In genomic region chr20:50309280-50309763, GRCh38 we compare ENCODE assay signal across 10 cellular contexts.
DNase-seq lines count a peak whose midpoint lies in the region; ATAC-seq and TF ChIP-seq lines count a peak whose summit lies in the region.
"Had no signal": no experiment of that assay in that cellular context is flagged by ENCODE, and none has a peak within 500 bp of the region (broad histone marks: within the 10 kb centered on the region; RNA-seq: fewer than 3 reads in every experiment).

No MANE protein-coding gene starts in this region.

- intact Hi-C loops in Panc1 (cut with micrococcal nuclease; ENCODE audit: unreplicated experiment), result no loop called here

- H3K9me3 Mint-ChIP-seq in activated naive CD8-positive, alpha-beta T cell treated with anti-CD3 and anti-CD28 coated beads, Interleukin-2, amount 50 U/mL, for 24 hours, result no peaks in the 10 kb centered on the region

- no peak overlapping the region for H2BK120ac ChIP-seq in neuronal stem cell (ENCODE audit: low read depth, low read length)

- H3K4ac ChIP-seq in neuronal stem cell (ENCODE audit: low read length), result no peak overlapping the region

- H3K27me3 ChIP-seq in ACC112 (ENCODE audit: insufficient read depth, low read length), result no peaks in the 10 kb centered on the region
- H3K27me3 ChIP-seq in Panc1 (ENCODE audit: control insufficient read depth, insufficient read depth, low read length), result no peaks in the 10 kb centered on the region
- peaks cover 0 to 14% (median 0%) of the 10 kb centered on the region in 3 experiments for H3K27me3 ChIP-seq in neuronal stem cell (ENCODE audit: control insufficient read depth in 3 of 3, insufficient read depth in 3 of 3, low read depth in 1 of 3, low read length in 3 of 3)

- no peak overlapping the region for H3K14ac ChIP-seq in neuronal stem cell (ENCODE audit: low read length)

- H3K27ac ChIP-seq in ACC112 (ENCODE audit: low read depth, low read length), result peak overlapping the region; percentile 95
- peak overlapping the region; percentile 84 for H3K27ac ChIP-seq in Panc1 (ENCODE audit: low read length)
- peak overlapping the region; percentile 62 for H3K27ac ChIP-seq in epithelial cell of prostate
- H3K27ac ChIP-seq in neuronal stem cell (replicated peaks; ENCODE audit: low read length), result no peak overlapping the region
- H3K27ac ChIP-seq: C4-2B had no signal

- H2BK15ac ChIP-seq in neuronal stem cell (ENCODE audit: low read length), result peak overlapping the region; percentile 98

- no peak for TF ChIP-seq CTCF in Panc1 (IDR thresholded peaks at IDR 0.05)

- H3K79me2 ChIP-seq in ACC112 (ENCODE audit: control insufficient read depth, insufficient read depth, low read length, unreplicated experiment), result no peaks in the 10 kb centered on the region

- H2AFZ ChIP-seq in ACC112 (ENCODE audit: low read length, unreplicated experiment), result no peak overlapping the region
- H2AFZ ChIP-seq in neuronal stem cell (ENCODE audit: low read length), result peak overlapping the region; percentile 91

- no peak overlapping the region for H4K8ac ChIP-seq in neuronal stem cell (ENCODE audit: low read depth, low read length)

- no peaks in the 10 kb centered on the region for H3K4me1 Mint-ChIP-seq in activated naive CD8-positive, alpha-beta T cell treated with anti-CD3 and anti-CD28 coated beads, Interleukin-2, amount 50 U/mL, for 24 hours

- H2AK5ac ChIP-seq in neuronal stem cell (ENCODE audit: low read depth, low read length), result peak overlapping the region; percentile 40

- H3K9me3 ChIP-seq in Panc1 (ENCODE audit: control insufficient read depth, insufficient read depth, low read depth, low read length) (no peaks in the 10 kb centered on the region), neuronal stem cell (replicated peaks in 1 of 2; ENCODE audit: control insufficient read depth in 2 of 2, insufficient read depth in 1 of 2, low read depth in 1 of 2, low read length in 2 of 2) (no peaks in the 10 kb centered on the region)

- H3K4me1 ChIP-seq in ACC112 (ENCODE audit: control insufficient read depth, insufficient read depth, low read length, unreplicated experiment) (peaks cover 58% of the 10 kb centered on the region), Panc1 (ENCODE audit: control insufficient read depth, insufficient read depth, low read length) (peaks cover 53% of the 10 kb centered on the region), neuronal stem cell (ENCODE audit: control insufficient read depth in 2 of 2, insufficient read depth in 1 of 2, low read depth in 1 of 2, low read length in 2 of 2) (peaks cover 7 to 17% of the 10 kb centered on the region in 2 donors)

- H3K79me1 ChIP-seq in neuronal stem cell (ENCODE audit: low read depth, low read length), result no peaks in the 10 kb centered on the region

- H3K27ac Mint-ChIP-seq in activated naive CD8-positive, alpha-beta T cell treated with anti-CD3 and anti-CD28 coated beads, Interleukin-2, amount 50 U/mL, for 24 hours, result no peak overlapping the region

- no peak overlapping the region for H3K4me2 ChIP-seq in neuronal stem cell (ENCODE audit: insufficient read depth, low read length, poor library complexity, severe bottlenecking)

- DNase-seq in Panc1 (ENCODE audit: low read depth, low spot score), result no peak
- no peak for DNase-seq in epithelial cell of prostate (ENCODE audit: low read depth, low spot score)
- DNase-seq in neuronal stem cell (ENCODE audit: low spot score), result no peak
- DNase-seq in activated naive CD8-positive, alpha-beta T cell treated with anti-CD3 and anti-CD28 coated beads, Interleukin-2, amount 50 U/mL, for 24 hours, result no peak
- no peak for DNase-seq in stimulated activated CD4-positive, alpha-beta T cell treated with anti-CD3 and anti-CD28 coated beads, Interleukin-2, amount 100 ng/mL, for 24 hours
- DNase-seq: NCI-H187 had no signal

- peaks cover 6% of the 10 kb centered on the region for H3K27me3 Mint-ChIP-seq in activated naive CD8-positive, alpha-beta T cell treated with anti-CD3 and anti-CD28 coated beads, Interleukin-2, amount 50 U/mL, for 24 hours

- no CpG with 5 or more reads among the region's 11 CpGs for WGBS in neuronal stem cell (ENCODE audit: extremely low coverage in 2 of 2, insufficient read length in 2 of 2, insufficient replicate concordance in 1 of 2), 2 donors

- in situ Hi-C loops in Panc1 (cut with HindIII; ENCODE audit: low pct_unique_long_range_greater_than_20kb, low sequenced_read_pairs), result no loop called here

- CTCF ChIA-PET in Panc1 (lab: Charles Lee), result interaction anchor here (0.6 kb wide), 1 partner anchor 29 kb away, joined by 3 read pairs; no protein-coding TSS in a partner anchor

- H3K36me3 Mint-ChIP-seq in activated naive CD8-positive, alpha-beta T cell treated with anti-CD3 and anti-CD28 coated beads, Interleukin-2, amount 50 U/mL, for 24 hours (ENCODE audit: low read depth), result no peaks in the 10 kb centered on the region

- H2BK12ac ChIP-seq in neuronal stem cell (ENCODE audit: low read length), result no peak overlapping the region

- POLR2A ChIA-PET in Panc1 (lab: Charles Lee), result no interaction called here

- no peak overlapping the region for H3K23ac ChIP-seq in neuronal stem cell (ENCODE audit: low read depth, low read length, poor library complexity)

- H3K4me3 Mint-ChIP-seq in activated naive CD8-positive, alpha-beta T cell treated with anti-CD3 and anti-CD28 coated beads, Interleukin-2, amount 50 U/mL, for 24 hours, result no peak overlapping the region

- ATAC-seq in Panc1 (peak; percentile 13; the same call in 1 of the 2 replicates), GM19324 (IDR thresholded peaks at IDR 0.05; ENCODE audit: low FRiP score, unreplicated experiment) (no peak), HG03135 (IDR thresholded peaks at IDR 0.05; ENCODE audit: unreplicated experiment) (no peak)
- ATAC-seq in activated naive CD8-positive, alpha-beta T cell treated with anti-CD3 and anti-CD28 coated beads, Interleukin-2, amount 50 U/mL, for 24 hours, result no peak

- no TSS peak for BruUV-seq in Panc1 (replicated peaks; lab: Mats Ljungman, UMichigan)

- H3K36me3 ChIP-seq in ACC112 (ENCODE audit: insufficient read depth, low read length), result no peaks in the 10 kb centered on the region
- H3K36me3 ChIP-seq in Panc1 (ENCODE audit: control insufficient read depth, insufficient read depth, low read length), result no peaks in the 10 kb centered on the region
- H3K36me3 ChIP-seq in neuronal stem cell (replicated peaks in 1 of 2; ENCODE audit: control insufficient read depth in 2 of 2, insufficient read depth in 2 of 2, low read length in 2 of 2), result no peaks in the 10 kb centered on the region

- H3K18ac ChIP-seq in neuronal stem cell (ENCODE audit: low read length), result peak overlapping the region; percentile 30

- H4K91ac ChIP-seq in neuronal stem cell (ENCODE audit: low read depth, low read length, poor library complexity), result no peak overlapping the region

- no peak overlapping the region for H2BK5ac ChIP-seq in neuronal stem cell (ENCODE audit: low read length)

- H3K9ac ChIP-seq in neuronal stem cell (ENCODE audit: low read depth, low read length, poor library complexity), result no peak overlapping the region

- H3K4me3 ChIP-seq in ACC112 (ENCODE audit: low read depth, low read length) (peak overlapping the region; percentile 13), Panc1 (ENCODE audit: low read depth in 2 of 2, low read length in 2 of 2) (peak overlapping the region; percentile 22 to 54), neuronal stem cell (ENCODE audit: low read length in 2 of 2) (no peak overlapping the region)

Comparison
In these comparisons a context has a peak if more than half of its experiments do, and no peak if none do; other contexts are left out.
1. H3K4me3 ChIP-seq: peak in ACC112 (single experiment) and Panc1 (2 of 2); none in neuronal stem cell (0 of 2).